11 cellular contexts compared by ENCODE assay signal in the genomic region with DNA sequence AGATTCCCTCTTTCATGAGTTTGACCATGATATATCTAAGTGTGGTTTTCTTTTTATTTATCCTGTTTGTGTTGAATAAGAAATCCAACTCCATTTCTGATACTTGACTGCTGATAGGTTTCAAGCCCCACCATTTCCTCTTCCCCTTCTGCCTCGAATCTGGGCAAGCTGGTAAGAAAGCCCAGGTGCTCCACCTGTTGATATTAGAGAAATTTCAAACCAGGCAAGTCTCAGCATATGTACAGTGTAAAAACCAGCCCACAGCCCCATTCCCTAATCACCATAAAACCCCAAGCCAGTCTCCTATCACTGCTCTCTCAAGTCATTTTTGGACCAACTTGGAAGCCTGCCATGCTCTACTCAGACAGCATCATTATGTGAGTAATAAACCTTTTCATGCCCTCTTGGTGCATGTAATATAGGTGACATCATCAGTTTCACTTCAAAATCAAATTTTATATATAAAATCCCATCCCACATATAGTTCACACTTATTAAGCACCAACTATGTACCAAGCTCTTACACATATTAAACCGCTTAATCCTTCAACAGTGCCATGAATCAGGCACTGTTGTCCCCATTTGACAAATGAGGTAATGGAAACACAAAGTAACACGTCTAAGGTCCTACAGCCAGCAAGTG. TPM values are rescaled to one million over a fixed set of nuclear protein-coding genes. Genes with fewer than 3 reads are reported as not detected.
DNase-seq lines count a peak whose midpoint lies in the region; ATAC-seq and TF ChIP-seq lines count a peak whose summit lies in the region.
"Had no signal": no experiment of that assay in that cellular context is flagged by ENCODE, and none has a peak within 500 bp of the region (broad histone marks: within the 10 kb centered on the region; RNA-seq: fewer than 3 reads in every experiment).

No MANE protein-coding gene starts in this region.

- WGBS in trophoblast cell (ENCODE audit: extremely low coverage, insufficient coverage, insufficient read length), result no CpG with 5 or more reads among the region's 3 CpGs

- H2BK120ac ChIP-seq in trophoblast cell (ENCODE audit: insufficient read depth, low read length, poor library complexity), result no peak overlapping the region

- H3K9me3 ChIP-seq in MG63, result no peaks in the 10 kb centered on the region
- H3K9me3 ChIP-seq in trophoblast cell (ENCODE audit: insufficient read depth, low read depth, low read length), result no peaks in the 10 kb centered on the region
- no peaks in the 10 kb centered on the region for H3K9me3 ChIP-seq in tibial artery
- H3K9me3 ChIP-seq: Peyer's patch had no signal

- no peak overlapping the region for H2AFZ ChIP-seq in trophoblast cell (ENCODE audit: insufficient read depth, low read length, poor library complexity)

- ATAC-seq in GM18867 (IDR thresholded peaks at IDR 0.05; ENCODE audit: unreplicated experiment) (no peak), HG03342 (IDR thresholded peaks at IDR 0.05; ENCODE audit: unreplicated experiment) (no peak)

- no peak overlapping the region for H4K8ac ChIP-seq in trophoblast cell (ENCODE audit: low read depth, low read length)

- no peak overlapping the region for H3K18ac ChIP-seq in trophoblast cell (ENCODE audit: low read length)

- peaks cover 4% of the 10 kb centered on the region for H3K79me1 ChIP-seq in trophoblast cell (ENCODE audit: low read length)

- no peak overlapping the region for H3K23ac ChIP-seq in trophoblast cell (ENCODE audit: low read length)

- no peak overlapping the region for H3K27ac ChIP-seq in trophoblast cell (ENCODE audit: low read depth, low read length)
- no peak overlapping the region for H3K27ac ChIP-seq in tibial artery
- H3K27ac ChIP-seq: HL-60, Peyer's patch had no signal

- H2AK5ac ChIP-seq in trophoblast cell (ENCODE audit: low read length), result no peak overlapping the region

- intact Hi-C loops in tibial artery (cut with DNase I; ENCODE audit: low total_unique reads), result no loop called here

- H3K36me3 ChIP-seq in MG63 (peaks cover 4% of the 10 kb centered on the region), trophoblast cell (ENCODE audit: control insufficient read depth in 1 of 2, insufficient read depth in 2 of 2, low read length in 2 of 2) (peaks cover 2 to 3% of the 10 kb centered on the region in 2 experiments), tibial artery (peaks cover 4 to 19% (median 14%) of the 10 kb centered on the region in 3 donors)

- no peak overlapping the region for H3K9ac ChIP-seq in trophoblast cell (ENCODE audit: low read length)

- H2BK12ac ChIP-seq in trophoblast cell (ENCODE audit: low read length), result no peak overlapping the region

- no peak overlapping the region for H2BK5ac ChIP-seq in trophoblast cell (ENCODE audit: low read depth, low read length, poor library complexity)

- in situ Hi-C loops in astrocyte of the cerebellum (cut with HindIII; ENCODE audit: low sequenced_read_pairs), result no loop called here

- H3K14ac ChIP-seq in trophoblast cell (ENCODE audit: low read length), result no peak overlapping the region

- peak; percentile 11 for DNase-seq in GM04503 (ENCODE audit: low read depth)
- DNase-seq in MG63, result peak; percentile 48
- DNase-seq in astrocyte of the cerebellum (ENCODE audit: low read depth), result peak; percentile 66
- DNase-seq in trophoblast cell, result no peak
- DNase-seq in NCI-H510A (lab: John Stamatoyannopoulos, UW), result no peak
- DNase-seq in tibial artery, result no peak
- DNase-seq: activated effector memory CD4-positive, alpha-beta T cell treated with anti-CD3 and anti-CD28 coated beads, Interleukin-2, amount 50 U/mL, for 16 hours; Peyer's patch had no signal

- H3K4me2 ChIP-seq in trophoblast cell (ENCODE audit: low read length), result no peak overlapping the region

- H4K12ac ChIP-seq in trophoblast cell (ENCODE audit: low read depth, low read length), result no peak overlapping the region

- H3K27me3 ChIP-seq in MG63, result no peaks in the 10 kb centered on the region
- H3K27me3 ChIP-seq in trophoblast cell (ENCODE audit: insufficient read depth, low read length), result no peaks in the 10 kb centered on the region
- H3K27me3 ChIP-seq in tibial artery, result no peaks in the 10 kb centered on the region
- H3K27me3 ChIP-seq: Peyer's patch had no signal

- peak overlapping the region; percentile 62 for H3K4ac ChIP-seq in trophoblast cell (ENCODE audit: low read depth, low read length)

- no peak overlapping the region for H4K91ac ChIP-seq in trophoblast cell (ENCODE audit: low read depth, low read length)

- no peak overlapping the region for H3K4me3 ChIP-seq in MG63
- no peak overlapping the region for H3K4me3 ChIP-seq in astrocyte of the cerebellum (ENCODE audit: low read depth, low read length)
- no peak overlapping the region for H3K4me3 ChIP-seq in trophoblast cell (ENCODE audit: low read depth, low read length)
- no peak overlapping the region for H3K4me3 ChIP-seq in tibial artery
- H3K4me3 ChIP-seq: Peyer's patch had no signal

- TF ChIP-seq CTCF in astrocyte of the cerebellum (IDR thresholded peaks at IDR 0.05; ENCODE audit: low read depth, low read length, missing control alignments) (no peak), tibial artery (IDR thresholded peaks at IDR 0.05) (no peak)

- peaks cover 6% of the 10 kb centered on the region for H3K79me2 ChIP-seq in trophoblast cell (ENCODE audit: control insufficient read depth, insufficient read depth, low read length, poor library complexity)

- H3K4me1 ChIP-seq in trophoblast cell (ENCODE audit: control insufficient read depth in 1 of 2, insufficient read depth in 2 of 2, low read length in 2 of 2) (peaks cover 8 to 19% of the 10 kb centered on the region in 2 experiments), tibial artery (peaks cover 0 to 2% (median 0%) of the 10 kb centered on the region in 4 donors)
- H3K4me1 ChIP-seq: Peyer's patch had no signal

RNA-seq across cellular contexts. Expression of a gene that starts 46.6 kb away (rescaled TPM):
- total RNA-seq in MG63 (2014; rRNA removed; shearing (Covaris generic); ENCODE audit: low replicate concordance), result 76.9 and 78.9 TPM in 2 replicates
- 67.3 and 70.4 TPM in 2 replicates for polyA plus RNA-seq in trophoblast cell (2013)

Comparison
In these comparisons a context has a peak if more than half of its experiments do, and no peak if none do; other contexts are left out.
1. DNase-seq: peak in GM04503 (single experiment), MG63 (single experiment) and astrocyte of the cerebellum (single experiment); none in trophoblast cell (0 of 2), NCI-H510A (single experiment) and tibial artery (0 of 2).